ENCODE assay signal across 34 cellular contexts in the genomic region with DNA sequence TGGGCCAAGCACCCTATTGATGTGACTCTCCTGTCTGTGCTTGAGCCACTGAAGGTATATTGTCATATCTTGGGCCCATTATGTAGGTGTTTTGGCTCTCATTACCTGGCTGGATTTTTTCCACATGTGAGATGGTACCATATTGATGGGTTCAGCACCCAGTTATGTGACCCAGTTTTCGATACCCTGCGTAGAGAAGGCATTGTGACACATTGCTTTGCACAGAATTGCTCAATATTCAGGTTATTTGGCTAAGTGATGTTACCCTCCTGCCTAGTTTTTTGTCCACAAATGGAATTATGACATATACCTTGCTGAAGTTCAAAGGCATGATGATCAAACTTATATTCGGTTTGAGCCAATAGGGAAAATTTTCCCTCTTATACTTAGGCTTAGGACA.
"Had no signal": no experiment of that assay in that cellular context is flagged by ENCODE, and none has a peak within 500 bp of the region (broad histone marks: within the 10 kb centered on the region; RNA-seq: fewer than 3 reads in every experiment).

No MANE protein-coding gene starts in this region.

- H3K4me3 ChIP-seq: MG63 had no signal

- H3K36me3 ChIP-seq: MG63 had no signal

- H3K4me2 ChIP-seq: KMS-11 had no signal

- H3K27me3 ChIP-seq: MG63 had no signal

- H3K27ac ChIP-seq: KMS-11 had no signal

- DNase-seq: Karpas-422, Kasumi-1, MG63, MM.1S, MV-4-11, NCI-H1048, NCI-H1092, NCI-H1092 treated with DMSO at 0.1 percent for 48 hours, NCI-H1105, NCI-H1105 treated with DMSO at 0.1 percent for 48 hours, NCI-H1417, NCI-H1417 treated with DMSO at 0.1 percent for 48 hours, NCI-H1436, NCI-H1436 treated with DMSO at 0.1 percent for 48 hours, NCI-H146, NCI-H1694, NCI-H1694 treated with DMSO at 0.1 percent for 48 hours, NCI-H187, NCI-H187 treated with DMSO at 0.1 percent for 48 hours, NCI-H1930, NCI-H2029, NCI-H2029 treated with DMSO at 0.1 percent for 48 hours, NCI-H2081, NCI-H2081 treated with DMSO at 0.1 percent for 48 hours, NCI-H2107, NCI-H2171, NCI-H2171 treated with DMSO at 0.1 percent for 48 hours, NCI-H2227 treated with DMSO at 0.1 percent for 48 hours, NCI-H226, NCI-H345, NCI-H446, NCI-H446 treated with DMSO at 0.1 percent for 48 hours, NCI-H510A had no signal

- H3K9ac ChIP-seq: KMS-11 had no signal

- H3K9me3 ChIP-seq: MG63 had no signal
